ENCODE assay signal across 12 cellular contexts in genomic region chr4:53100801-53101581, GRCh38.
DNase-seq lines count a peak whose midpoint lies in the region; ATAC-seq and TF ChIP-seq lines count a peak whose summit lies in the region.
"Had no signal": no experiment of that assay in that cellular context is flagged by ENCODE, and none has a peak within 500 bp of the region (broad histone marks: within the 10 kb centered on the region; RNA-seq: fewer than 3 reads in every experiment).

No MANE protein-coding gene starts in this region.

- peaks cover 8% of the 10 kb centered on the region for H3K4me1 Mint-ChIP-seq in mesothelial cell of epicardium
- no peaks in the 10 kb centered on the region for H3K4me1 Mint-ChIP-seq in CD8-positive, alpha-beta T cell (ENCODE audit: low read depth)

- H3K4me3 ChIP-seq in CD8-positive, alpha-beta T cell (ENCODE audit: low read depth, low read length), result no peak overlapping the region
- H3K4me3 ChIP-seq: heart right ventricle, Peyer's patch had no signal

- DNase-seq in Daoy (ENCODE audit: low read depth) (peak; percentile 20), OCI-M2 (lab: John Stamatoyannopoulos, UW; ENCODE audit: unreplicated experiment) (peak; percentile 6), dedifferentiated amniotic fluid mesenchymal stem cell (ENCODE audit: extremely low spot score) (peak; percentile 42), mesothelial cell of epicardium (ENCODE audit: low spot score in 2 of 2, unreplicated experiment in 2 of 2) (no peak), SIG-M5 treated with dmso at 0.1 percent for 504 hours (lab: John Stamatoyannopoulos, UW; ENCODE audit: unreplicated experiment) (no peak), ureter (ENCODE audit: low spot score) (no peak)
- DNase-seq in CD8-positive, alpha-beta T cell, result no peak
- no peak for DNase-seq in activated CD8-positive, alpha-beta memory T cell treated with anti-CD3 and anti-CD28 coated beads for 24 hours
- DNase-seq: aorta; heart right ventricle; Peyer's patch; stimulated activated naive B cell treated with anti-CD40 and anti-IgM and Interleukin-4, amounts not matched to agents 10 μg/mL and 1 μg/mL and 100 μg/mL, for 72 hours had no signal

- H3K27me3 Mint-ChIP-seq in mesothelial cell of epicardium (ENCODE audit: low read depth), result no peaks in the 10 kb centered on the region
- no peaks in the 10 kb centered on the region for H3K27me3 Mint-ChIP-seq in CD8-positive, alpha-beta T cell (ENCODE audit: low read depth)
- H3K27me3 Mint-ChIP-seq: stimulated activated naive B cell treated with anti-CD40 and anti-IgM and Interleukin-4, amounts not matched to agents 10 μg/mL and 1 μg/mL and 100 μg/mL, for 72 hours had no signal

- peaks cover 12% of the 10 kb centered on the region for H3K9me3 Mint-ChIP-seq in mesothelial cell of epicardium
- H3K9me3 Mint-ChIP-seq in CD8-positive, alpha-beta T cell, result peaks cover 11% of the 10 kb centered on the region

- H3K27ac ChIP-seq in CD8-positive, alpha-beta T cell (ENCODE audit: low read depth, low read length), result no peak overlapping the region
- H3K27ac ChIP-seq: Peyer's patch had no signal

- no peaks in the 10 kb centered on the region for H3K27me3 ChIP-seq in CD8-positive, alpha-beta T cell (ENCODE audit: insufficient read depth, low read length)
- H3K27me3 ChIP-seq: heart right ventricle, Peyer's patch had no signal

- peak overlapping the region; percentile 27 for H3K27ac Mint-ChIP-seq in mesothelial cell of epicardium
- no peak overlapping the region for H3K27ac Mint-ChIP-seq in CD8-positive, alpha-beta T cell
- H3K27ac Mint-ChIP-seq: stimulated activated naive B cell treated with anti-CD40 and anti-IgM and Interleukin-4, amounts not matched to agents 10 μg/mL and 1 μg/mL and 100 μg/mL, for 72 hours had no signal

- CTCF ChIA-PET in CD8-positive, alpha-beta T cell (lab: Charles Lee), result no interaction called here

- H3K9me3 ChIP-seq in CD8-positive, alpha-beta T cell (ENCODE audit: low read length), result no peaks in the 10 kb centered on the region
- H3K9me3 ChIP-seq: Peyer's patch had no signal

- H3K4me3 Mint-ChIP-seq in mesothelial cell of epicardium, result no peak overlapping the region
- no peak overlapping the region for H3K4me3 Mint-ChIP-seq in CD8-positive, alpha-beta T cell
- H3K4me3 Mint-ChIP-seq: stimulated activated naive B cell treated with anti-CD40 and anti-IgM and Interleukin-4, amounts not matched to agents 10 μg/mL and 1 μg/mL and 100 μg/mL, for 72 hours had no signal

- no peaks in the 10 kb centered on the region for H3K4me1 ChIP-seq in CD8-positive, alpha-beta T cell (ENCODE audit: insufficient read depth, low read length)
- H3K4me1 ChIP-seq: Peyer's patch had no signal

- peaks cover 5% of the 10 kb centered on the region for H3K36me3 Mint-ChIP-seq in mesothelial cell of epicardium
- H3K36me3 Mint-ChIP-seq in CD8-positive, alpha-beta T cell, result peaks cover 32% of the 10 kb centered on the region

- ATAC-seq in CD8-positive, alpha-beta T cell, result no peak
- ATAC-seq: stimulated activated naive B cell treated with anti-CD40 and anti-IgM and Interleukin-4, amounts not matched to agents 10 μg/mL and 1 μg/mL and 100 μg/mL, for 72 hours had no signal

- POLR2A ChIA-PET in CD8-positive, alpha-beta T cell (lab: Charles Lee), result no interaction called here

- intact Hi-C loops in CD8-positive, alpha-beta T cell (cut with DNase I, micrococcal nuclease), result no loop called here

- no peak for TF ChIP-seq CTCF in mesothelial cell of epicardium (IDR thresholded peaks at IDR 0.05; ENCODE audit: unreplicated experiment)
- no peak for TF ChIP-seq CTCF in CD8-positive, alpha-beta T cell (IDR thresholded peaks at IDR 0.05)

- no peaks in the 10 kb centered on the region for H3K36me3 ChIP-seq in CD8-positive, alpha-beta T cell (ENCODE audit: insufficient read depth, low read length)
- H3K36me3 ChIP-seq: heart right ventricle, Peyer's patch had no signal

Comparison
In these comparisons a context has a peak if more than half of its experiments do, and no peak if none do; other contexts are left out.
1. DNase-seq: peak in Daoy (single experiment), OCI-M2 (single experiment) and dedifferentiated amniotic fluid mesenchymal stem cell (single experiment); none in mesothelial cell of epicardium (0 of 2), CD8-positive, alpha-beta T cell (0 of 7), SIG-M5 treated with dmso at 0.1 percent for 504 hours (single experiment), ureter (single experiment) and activated CD8-positive, alpha-beta memory T cell treated with anti-CD3 and anti-CD28 coated beads for 24 hours (single experiment).